28 cellular contexts compared by ENCODE assay signal in genomic region chrX:66634272-66634671, GRCh38. TPM values are rescaled to one million over a fixed set of nuclear protein-coding genes. Genes with fewer than 3 reads are reported as not detected.
A peak's percentile ranks its signal among the peaks of the same experiment; 100 is the strongest.
DNase-seq lines count a peak whose midpoint lies in the region; ATAC-seq, FAIRE-seq and TF ChIP-seq lines count a peak whose summit lies in the region.
"Had no signal": no experiment of that assay in that cellular context is flagged by ENCODE, and none has a peak within 500 bp of the region (broad histone marks: within the 10 kb centered on the region; RNA-seq: fewer than 3 reads in every experiment).

No MANE protein-coding gene starts in this region.

- no peaks in the 10 kb centered on the region for H3K9me3 ChIP-seq in GM12878 (replicated peaks; ENCODE audit: control insufficient read depth, insufficient read depth, low read length)
- H3K9me3 ChIP-seq: left ventricle myocardium inferior had no signal

- peak; percentile 10; the same call in 1 of the 3 replicates for ATAC-seq in GM12878
- ATAC-seq in GM18861 (IDR thresholded peaks at IDR 0.05; ENCODE audit: unreplicated experiment), result no peak
- ATAC-seq: CD8-positive, alpha-beta T cell; HepG2; natural killer cell had no signal

- H3K36me3 Mint-ChIP-seq in type B pancreatic cell, result peaks cover 4% of the 10 kb centered on the region
- H3K36me3 Mint-ChIP-seq: activated naive CD4-positive, alpha-beta T cell treated with anti-CD3 and anti-CD28 coated beads, Interleukin-2, amount 10 ng/mL, durations not matched to agents 7 days and 5 days; CD8-positive, alpha-beta T cell; natural killer cell had no signal

- POLR2A ChIA-PET in GM12878 (lab: Charles Lee), result no interaction called here

- TF ChIP-seq POLR2A in GM12878 (IDR thresholded peaks at IDR 0.05; ENCODE audit: low read depth, low read length), result no peak

- H3K9ac ChIP-seq in GM12878 (ENCODE audit: control insufficient read depth, insufficient read depth, low read length), result no peak overlapping the region

- H3K4me3 ChIP-seq in HFF-Myc (replicated peaks; ENCODE audit: low read depth, low read length) (peak overlapping the region; percentile 74), GM12878 (0 out of 2 replicates have a peak overlapping the region, but pooled peaks have one; percentile 22), fibroblast of villous mesenchyme (ENCODE audit: low read depth, low read length) (no peak overlapping the region)
- H3K4me3 ChIP-seq: left ventricle myocardium inferior had no signal

- in situ Hi-C loops in GM12878 (cut with MboI), result no loop called here

- RAD21 ChIA-PET in GM12878 (lab: Charles Lee; ENCODE audit: unreplicated experiment), result no interaction called here

- CTCF ChIA-PET in GM12878 (lab: Yijun Ruan, JAX), result interaction anchor here (0.8 kb wide), 1 partner anchor 98 kb away, joined by 3 read pairs; no protein-coding TSS in a partner anchor

- H4K20me1 ChIP-seq in GM12878 (ENCODE audit: control insufficient read depth, insufficient read depth), result no peaks in the 10 kb centered on the region

- TF ChIP-seq RAD21 in GM12878 (IDR thresholded peaks at IDR 0.05; ENCODE audit: insufficient read depth, low read depth, low read length), result no peak

- no peaks in the 10 kb centered on the region for H3K27me3 Mint-ChIP-seq in type B pancreatic cell
- H3K27me3 Mint-ChIP-seq: activated CD4-positive, alpha-beta T cell treated with anti-CD3 and anti-CD28 coated beads, Interleukin-2, amount 10 ng/mL, durations not matched to agents 7 days and 5 days; activated naive CD4-positive, alpha-beta T cell treated with anti-CD3 and anti-CD28 coated beads, Interleukin-2, amount 10 ng/mL, durations not matched to agents 7 days and 5 days; central memory CD8-positive, alpha-beta T cell had no signal

- no peak overlapping the region for H3K27ac Mint-ChIP-seq in type B pancreatic cell
- H3K27ac Mint-ChIP-seq: activated CD4-positive, alpha-beta T cell treated with anti-CD3 and anti-CD28 coated beads, Interleukin-2, amount 10 ng/mL, durations not matched to agents 7 days and 5 days; activated naive CD4-positive, alpha-beta T cell treated with anti-CD3 and anti-CD28 coated beads, Interleukin-2, amount 10 ng/mL, durations not matched to agents 7 days and 5 days; CD8-positive, alpha-beta T cell; natural killer cell had no signal

- peaks cover 51% of the 10 kb centered on the region for H3K79me2 ChIP-seq in GM12878 (ENCODE audit: control insufficient read depth, insufficient read depth, low read length)

- DNase-seq in HFF-Myc (ENCODE audit: extremely low read depth, low read depth), result no peak
- DNase-seq in GM12878 (ENCODE audit: low read depth, low spot score), result no peak
- DNase-seq in fibroblast of villous mesenchyme (ENCODE audit: low read depth), result peak; percentile 19
- DNase-seq in type B pancreatic cell (ENCODE audit: extremely low spot score, unreplicated experiment), result no peak
- no peak for DNase-seq in Kasumi-1 (lab: John Stamatoyannopoulos, UW)
- no peak for DNase-seq in DMS 273 (lab: John Stamatoyannopoulos, UW; ENCODE audit: unreplicated experiment)
- DNase-seq: activated CD4-positive, alpha-beta T cell treated with anti-CD3 and anti-CD28 coated beads, Interleukin-2, amount 10 ng/mL, durations not matched to agents 7 days and 5 days; activated naive CD4-positive, alpha-beta T cell treated with anti-CD3 and anti-CD28 coated beads, Interleukin-2, amount 10 ng/mL, durations not matched to agents 7 days and 5 days; amygdala; CD8-positive, alpha-beta T cell; GDM1; hippocampal formation; left ventricle myocardium inferior; midbrain; natural killer cell; NCI-H1092 treated with DMSO at 0.1 percent for 48 hours; NCI-H1930; NCI-H2227 treated with DMSO at 0.1 percent for 48 hours; NCI-H748 treated with DMSO at 0.1 percent for 48 hours; stimulated activated CD4-positive, alpha-beta T cell treated with anti-CD3 and anti-CD28 coated beads, Interleukin-12 subunit alpha, Interleukin-12 subunit beta, amount 100 ng/mL, for 4 hours; stimulated activated naive CD4-positive, alpha-beta T cell treated with Interleukin-2 at 50 U/mL for 16 hours; T1000 had no signal

- H3K27me3 ChIP-seq in GM12878 (replicated peaks in 1 of 2; ENCODE audit: control insufficient read depth in 2 of 2, insufficient read depth in 2 of 2, low read length in 1 of 2), result no peaks in the 10 kb centered on the region

- no peaks in the 10 kb centered on the region for H3K36me3 ChIP-seq in GM12878 (ENCODE audit: control insufficient read depth in 2 of 2, insufficient read depth in 2 of 2, low read length in 1 of 2)
- H3K36me3 ChIP-seq: left ventricle myocardium inferior had no signal

- H3K4me2 ChIP-seq in GM12878 (ENCODE audit: control insufficient read depth, insufficient read depth), result peak overlapping the region; percentile 33; the same call in 1 of the 2 replicates

- TF ChIP-seq EP300 in GM12878 (IDR thresholded peaks at IDR 0.05; ENCODE audit: borderline replicate concordance in 1 of 2, control insufficient read depth in 1 of 2, low read depth in 2 of 2, low read length in 2 of 2), result no peak

- peak overlapping the region; percentile 17 for H3K4me3 Mint-ChIP-seq in type B pancreatic cell
- H3K4me3 Mint-ChIP-seq: activated CD4-positive, alpha-beta T cell treated with anti-CD3 and anti-CD28 coated beads, Interleukin-2, amount 10 ng/mL, durations not matched to agents 7 days and 5 days; activated naive CD4-positive, alpha-beta T cell treated with anti-CD3 and anti-CD28 coated beads, Interleukin-2, amount 10 ng/mL, durations not matched to agents 7 days and 5 days; CD8-positive, alpha-beta T cell; central memory CD8-positive, alpha-beta T cell; natural killer cell had no signal

- SMC1A ChIA-PET in GM12878 (lab: Charles Lee; ENCODE audit: uncharacterized antibody, unreplicated experiment), result interaction anchor here (0.7 to 1.5 kb wide), 3 partner anchors 9 to 95 kb away, joined by 3 to 6 read pairs (median 4); no protein-coding TSS in a partner anchor

- no peak for FAIRE-seq in GM12878 (lab: Jason Lieb, UNC)
- FAIRE-seq: frontal cortex, GM18507, HepG2 had no signal

- H3K4me1 Mint-ChIP-seq in type B pancreatic cell (ENCODE audit: unreplicated experiment), result peaks cover 9% of the 10 kb centered on the region
- H3K4me1 Mint-ChIP-seq: central memory CD8-positive, alpha-beta T cell had no signal

- no peak overlapping the region for H2AFZ ChIP-seq in GM12878 (ENCODE audit: control insufficient read depth, low read depth, low read length)

- H3K9me3 Mint-ChIP-seq in type B pancreatic cell, result peaks cover 5% of the 10 kb centered on the region
- H3K9me3 Mint-ChIP-seq: activated CD4-positive, alpha-beta T cell treated with anti-CD3 and anti-CD28 coated beads, Interleukin-2, amount 10 ng/mL, durations not matched to agents 7 days and 5 days; CD8-positive, alpha-beta T cell; central memory CD8-positive, alpha-beta T cell; natural killer cell had no signal

- BruUV-seq in GM12878 (replicated peaks; lab: Mats Ljungman, UMichigan), result no TSS peak

- H3K27ac ChIP-seq in GM12878 (ENCODE audit: control insufficient read depth, insufficient read depth), result no peak overlapping the region
- H3K27ac ChIP-seq: HL-60, left ventricle myocardium inferior had no signal

- intact Hi-C loops in GM12878 (cut with micrococcal nuclease; ENCODE audit: unreplicated experiment), result no loop called here

- H3K4me1 ChIP-seq in GM12878 (ENCODE audit: control insufficient read depth, insufficient read depth, low read length), result no peaks in the 10 kb centered on the region

- TF ChIP-seq CTCF in HFF-Myc (IDR thresholded peaks at IDR 0.05; ENCODE audit: low read depth, low read length, missing control alignments) (no peak), GM12878 (IDR thresholded peaks at IDR 0.05 in 2 of 3, conservative IDR thresholded peaks at IDR 0.05 in 1 of 3; ENCODE audit: control insufficient read depth in 2 of 3, extremely low read depth in 1 of 3, insufficient read depth in 1 of 3, low read depth in 3 of 3, low read length in 3 of 3) (no peak), fibroblast of villous mesenchyme (IDR thresholded peaks at IDR 0.05; ENCODE audit: insufficient read depth, low read depth, low read length) (no peak), type B pancreatic cell (conservative IDR thresholded peaks at IDR 0.05) (no peak)

TF ChIP-seq in GM12878, 131 proteins besides CTCF, POLR2A, EP300 and RAD21 (continues in another document):
- no peak for TF ChIP-seq LARP7 (IDR thresholded peaks at IDR 0.05)
- TF ChIP-seq SMC3 (IDR thresholded peaks at IDR 0.05; ENCODE audit: borderline replicate concordance, low read length), result no peak
- no peak for TF ChIP-seq HDAC2 (IDR thresholded peaks at IDR 0.05)
- TF ChIP-seq SMAD5 (IDR thresholded peaks at IDR 0.05; ENCODE audit: low read depth), result no peak
- no peak for TF ChIP-seq POLR2AphosphoS5 (IDR thresholded peaks at IDR 0.05; ENCODE audit: low read length)
- TF ChIP-seq ZNF384 (IDR thresholded peaks at IDR 0.05; ENCODE audit: borderline replicate concordance, low read depth, low read length), result no peak
- no peak for TF ChIP-seq CEBPB (IDR thresholded peaks at IDR 0.05; ENCODE audit: borderline replicate concordance in 1 of 2, low read depth in 2 of 2, low read length in 2 of 2)

RNA-seq across cellular contexts. Expression of gene EDA2R, which starts 4.6 kb away (rescaled TPM):
- total RNA-seq in GM12878 (2013; cell fraction: nucleolus; rRNA removed), result 39.4 and 42.1 TPM in 2 replicates
- 8.7 and 9.3 TPM in 2 replicates for total RNA-seq in GM12878 (2014; rRNA removed)
- 8.1 and 8.7 TPM in 2 replicates for total RNA-seq in GM12878 (2014; rRNA removed; fragmentation: Illumina TruSeq; extraction: Trizol)
- 8.1 and 8.4 TPM in 2 replicates for total RNA-seq in GM12878 (2021)
- 4.3 TPM for polyA plus RNA-seq in GM12878 (2011; ENCODE audit: low read depth)
- 33.5 and 35.3 TPM in 2 replicates for polyA plus RNA-seq in GM12878 (2011; rRNA removed)
- polyA plus RNA-seq in GM12878 (2011; cell fraction: cytosol; rRNA removed), result 16.2 and 18.1 TPM in 2 replicates
- polyA plus RNA-seq in GM12878 (2011; cell fraction: nucleus; rRNA removed), result 51.1 and 92.8 TPM in 2 replicates
- 5.3 and 6.9 TPM in 2 replicates for polyA plus RNA-seq in GM12878 (2012)
- 10.8 and 11.7 TPM in 2 replicates for polyA plus RNA-seq in GM12878 (2014; fragmentation: Illumina TruSeq; extraction: Trizol)
- 1 to 10 TPM; 3.3 to 3.5 TPM for polyA plus RNA-seq in GM12878 (2014; fragmentation: Nextera tagmentation; extraction: Ambion mirVana)
- 6.2 and 7.3 TPM in 2 replicates for polyA plus RNA-seq in GM12878 (2014; rRNA removed)
- 10 to 100 TPM; 11.4 to 12.1 TPM for polyA plus RNA-seq in GM12878 (2016; fragmentation: Nextera tagmentation; extraction: Ambion mirVana)
- polyA minus RNA-seq in GM12878 (2011; rRNA and poly(A)+ RNA removed), result 26.8 and 31.5 TPM in 2 replicates
- polyA minus RNA-seq in GM12878 (2011; cell fraction: cytosol; rRNA and poly(A)+ RNA removed), result 4.9 and 7.6 TPM in 2 replicates
- polyA minus RNA-seq in GM12878 (2011; cell fraction: nucleus; rRNA and poly(A)+ RNA removed), result 22.6 and 24.0 TPM in 2 replicates
- 8.1 and 18.1 TPM in 2 replicates for total RNA-seq in fibroblast of villous mesenchyme
- 13.2 and 13.3 TPM in 2 replicates for total RNA-seq in type B pancreatic cell (ENCODE audit: low replicate concordance)
- total RNA-seq: CD8-positive, alpha-beta T cell had no signal
